ENCODE assay signal across 28 cellular contexts in the genomic region with DNA sequence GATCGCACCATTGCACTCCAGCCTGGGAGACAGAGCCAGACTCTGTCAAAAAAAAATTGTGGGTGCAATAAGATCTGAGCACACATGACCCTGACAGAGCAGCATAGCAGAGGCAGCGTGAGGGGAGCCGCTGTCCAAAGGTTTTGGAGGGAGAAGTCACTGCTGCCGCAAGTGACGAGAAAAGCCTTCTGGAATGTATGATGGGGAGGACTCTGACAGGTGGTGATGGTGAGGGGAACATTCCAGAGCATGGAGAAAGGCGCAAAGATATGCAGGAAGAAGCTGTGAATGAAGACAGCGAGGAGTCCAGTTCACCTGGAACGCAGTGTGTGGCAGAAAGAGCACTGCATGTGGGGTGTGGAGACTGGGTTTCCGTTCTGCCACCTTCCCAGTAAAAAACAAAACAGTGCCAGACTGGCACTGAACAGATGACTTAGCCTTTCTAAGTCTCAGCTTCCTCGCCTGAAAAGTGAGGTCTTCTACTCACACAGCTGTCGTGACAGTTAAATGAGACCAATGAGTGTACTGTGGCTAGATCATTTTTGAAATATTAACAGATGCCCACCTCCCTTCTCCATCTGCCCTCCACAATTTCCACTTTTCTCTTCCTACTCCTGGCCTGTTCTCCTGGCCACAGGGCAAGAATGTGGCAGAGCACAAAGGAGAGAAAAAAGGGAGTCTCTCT. TPM values are rescaled to one million over a fixed set of nuclear protein-coding genes. Genes with fewer than 3 reads are reported as not detected.
DNase-seq lines count a peak whose midpoint lies in the region; ATAC-seq, FAIRE-seq and TF ChIP-seq lines count a peak whose summit lies in the region.
"Had no signal": no experiment of that assay in that cellular context is flagged by ENCODE, and none has a peak within 500 bp of the region (broad histone marks: within the 10 kb centered on the region; RNA-seq: fewer than 3 reads in every experiment).

No MANE protein-coding gene starts in this region.

- DNase-seq in A549 (ENCODE audit: low read depth in 1 of 2, low spot score in 1 of 2) (no peak), LHCN-M2 (ENCODE audit: low read depth) (peak; percentile 74), RWPE2 (ENCODE audit: low spot score) (no peak), glutamatergic neuron (no peak), iPS-NIHi7 (ENCODE audit: extremely low spot score) (no peak), caudate nucleus (lab: John Stamatoyannopoulos, UW) (no peak), tibial nerve (ENCODE audit: low spot score in 2 of 2) (no peak)
- DNase-seq: activated CD4-positive, alpha-beta T cell treated with anti-CD3 and anti-CD28 coated beads, Interleukin-2, amount 10 ng/mL, durations not matched to agents 24 days and 14 days; activated naive CD8-positive, alpha-beta T cell treated with anti-CD3 and anti-CD28 coated beads, Interleukin-2, amount 10 ng/mL, durations not matched to agents 7 days and 5 days; brain microvascular endothelial cell; colonic mucosa; COR-L47; endodermal cell; head of caudate nucleus; left ventricle myocardium inferior; NCI-H1105 treated with DMSO at 0.1 percent for 48 hours; NCI-H748 treated with DMSO at 0.1 percent for 48 hours; retina; SHP77 treated with DMSO at 0.1 percent for 48 hours; stimulated activated CD4-positive, alpha-beta T cell treated with anti-CD3 and anti-CD28 coated beads, Interleukin-12 subunit alpha, Interleukin-12 subunit beta, amount 100 ng/mL, for 4 hours; uterus had no signal

- POLR2A ChIA-PET in A549 (lab: Yijun Ruan, JAX) = no interaction called here

- H3K27me3 Mint-ChIP-seq in glutamatergic neuron (ENCODE audit: unreplicated experiment) = no peaks in the 10 kb centered on the region
- H3K27me3 Mint-ChIP-seq: activated CD4-positive, alpha-beta T cell treated with anti-CD3 and anti-CD28 coated beads, Interleukin-2, amount 10 ng/mL, durations not matched to agents 24 days and 14 days had no signal

- H3K36me3 Mint-ChIP-seq in glutamatergic neuron (ENCODE audit: unreplicated experiment) = no peaks in the 10 kb centered on the region
- H3K36me3 Mint-ChIP-seq: activated naive CD8-positive, alpha-beta T cell treated with anti-CD3 and anti-CD28 coated beads, Interleukin-2, amount 10 ng/mL, durations not matched to agents 7 days and 5 days had no signal

- H3K9me3 Mint-ChIP-seq in glutamatergic neuron (ENCODE audit: unreplicated experiment) = peaks cover 1% of the 10 kb centered on the region
- H3K9me3 Mint-ChIP-seq: activated naive CD8-positive, alpha-beta T cell treated with anti-CD3 and anti-CD28 coated beads, Interleukin-2, amount 10 ng/mL, durations not matched to agents 7 days and 5 days; activated T-helper 2 cell treated with anti-CD3 and anti-CD28 coated beads, Interferon-gamma antibody, Interleukin-2, Interleukin-4, amounts not matched to agents 10 μg/mL and 5 μg/mL and 100 μg/mL, durations not matched to agents 14 hours and 24 hours and 36 hours; endodermal cell had no signal

- H3K36me3 ChIP-seq in RWPE2 (ENCODE audit: low read depth) = no peaks in the 10 kb centered on the region
- H3K36me3 ChIP-seq in tibial nerve = no peaks in the 10 kb centered on the region
- H3K36me3 ChIP-seq: brain microvascular endothelial cell, colonic mucosa, left ventricle myocardium inferior, uterus had no signal

- H3K4me3 ChIP-seq in A549 = no peak overlapping the region
- H3K4me3 ChIP-seq in RWPE2 (ENCODE audit: severe bottlenecking) = no peak overlapping the region
- no peak overlapping the region for H3K4me3 ChIP-seq in tibial nerve
- H3K4me3 ChIP-seq: colonic mucosa, left ventricle myocardium inferior, uterus had no signal

- H3K9me3 ChIP-seq in A549 (peaks cover 5% of the 10 kb centered on the region; the same call in 1 of the 3 replicates), RWPE2 (ENCODE audit: severe bottlenecking) (no peaks in the 10 kb centered on the region), tibial nerve (no peaks in the 10 kb centered on the region)
- H3K9me3 ChIP-seq: colonic mucosa, left ventricle myocardium inferior, uterus had no signal

- peak overlapping the region; percentile 36 to 90; a peak in 4 of 6 replicates for H3K27ac ChIP-seq in A549
- peak overlapping the region; percentile 90 for H3K27ac ChIP-seq in RWPE2 (ENCODE audit: poor library complexity, severe bottlenecking)
- no peak overlapping the region for H3K27ac ChIP-seq in caudate nucleus (ENCODE audit: low read depth, low read length)
- no peak overlapping the region for H3K27ac ChIP-seq in tibial nerve
- H3K27ac ChIP-seq: brain microvascular endothelial cell, colonic mucosa, KMS-11, left ventricle myocardium inferior, uterus had no signal

- TF ChIP-seq EP300 in A549 (IDR thresholded peaks at IDR 0.05) (no peak), tibial nerve (IDR thresholded peaks at IDR 0.05) (no peak)

- peak overlapping the region; percentile 5 for H3K27ac Mint-ChIP-seq in glutamatergic neuron (ENCODE audit: unreplicated experiment)
- H3K27ac Mint-ChIP-seq: activated CD4-positive, alpha-beta T cell treated with anti-CD3 and anti-CD28 coated beads, Interleukin-2, amount 10 ng/mL, durations not matched to agents 24 days and 14 days; activated naive CD8-positive, alpha-beta T cell treated with anti-CD3 and anti-CD28 coated beads, Interleukin-2, amount 10 ng/mL, durations not matched to agents 7 days and 5 days; activated T-helper 2 cell treated with anti-CD3 and anti-CD28 coated beads, Interferon-gamma antibody, Interleukin-2, Interleukin-4, amounts not matched to agents 10 μg/mL and 5 μg/mL and 100 μg/mL, durations not matched to agents 14 hours and 24 hours and 36 hours; endodermal cell had no signal

- CTCF ChIA-PET in A549 (lab: Yijun Ruan, JAX) = interaction anchor here (0.7 to 3.1 kb wide), 5 partner anchors 9 to 85 kb away, joined by 3 to 12 read pairs (median 4); no protein-coding TSS in a partner anchor

- TF ChIP-seq CTCF in A549 (IDR thresholded peaks at IDR 0.05) = no peak
- no peak for TF ChIP-seq CTCF in RWPE2 (IDR thresholded peaks at IDR 0.05; ENCODE audit: poor library complexity, severe bottlenecking)
- no peak for TF ChIP-seq CTCF in glutamatergic neuron (IDR thresholded peaks at IDR 0.05; ENCODE audit: partially characterized antibody, unreplicated experiment)
- TF ChIP-seq CTCF in tibial nerve (IDR thresholded peaks at IDR 0.05) = no peak

- no peak for FAIRE-seq in A549 (lab: Jason Lieb, UNC)
- FAIRE-seq: G401.6, GM19239 had no signal

- ATAC-seq in A549 (no peak), RWPE2 (ENCODE audit: low read depth) (no peak), HG03521 (IDR thresholded peaks at IDR 0.05; ENCODE audit: unreplicated experiment) (no peak)

- WGBS in A549 (ENCODE audit: missing lambda C conversion rate) = 95% methylated on average over 11 of the region's 11 CpGs
- WGBS in tibial nerve, 2 donors = 89 to 95% methylated on average over 11 of the region's 11 CpGs

- no peak overlapping the region for H3K4me3 Mint-ChIP-seq in glutamatergic neuron (ENCODE audit: unreplicated experiment)
- H3K4me3 Mint-ChIP-seq: activated CD4-positive, alpha-beta T cell treated with anti-CD3 and anti-CD28 coated beads, Interleukin-2, amount 10 ng/mL, durations not matched to agents 24 days and 14 days; activated naive CD8-positive, alpha-beta T cell treated with anti-CD3 and anti-CD28 coated beads, Interleukin-2, amount 10 ng/mL, durations not matched to agents 7 days and 5 days; endodermal cell had no signal

- TF ChIP-seq POLR2A in A549 (IDR thresholded peaks at IDR 0.05; ENCODE audit: low read length) (no peak), tibial nerve (IDR thresholded peaks at IDR 0.05) (no peak)

- peaks cover 11% of the 10 kb centered on the region for H3K4me1 Mint-ChIP-seq in glutamatergic neuron (ENCODE audit: low read depth, unreplicated experiment)
- H3K4me1 Mint-ChIP-seq: activated CD4-positive, alpha-beta T cell treated with anti-CD3 and anti-CD28 coated beads, Interleukin-2, amount 10 ng/mL, durations not matched to agents 24 days and 14 days; activated naive CD8-positive, alpha-beta T cell treated with anti-CD3 and anti-CD28 coated beads, Interleukin-2, amount 10 ng/mL, durations not matched to agents 7 days and 5 days; endodermal cell had no signal

- no peak for TF ChIP-seq RAD21 in A549 (conservative IDR thresholded peaks at IDR 0.05 in 1 of 2, IDR thresholded peaks at IDR 0.05 in 1 of 2)

- H3K27me3 ChIP-seq in RWPE2 (ENCODE audit: insufficient read depth, poor library complexity, severe bottlenecking) (no peaks in the 10 kb centered on the region), tibial nerve (no peaks in the 10 kb centered on the region)
- H3K27me3 ChIP-seq: brain microvascular endothelial cell, colonic mucosa, uterus had no signal

- H3K4me2 ChIP-seq in A549 = no peak overlapping the region; the same call in 2 of the 3 replicates
- H3K4me2 ChIP-seq: KMS-11 had no signal

- H3K4me1 ChIP-seq in A549 = peaks cover 52% of the 10 kb centered on the region
- peaks cover 31% of the 10 kb centered on the region for H3K4me1 ChIP-seq in RWPE2 (ENCODE audit: insufficient read depth, poor library complexity, severe bottlenecking)
- no peaks in the 10 kb centered on the region for H3K4me1 ChIP-seq in tibial nerve
- H3K4me1 ChIP-seq: colonic mucosa, left ventricle myocardium inferior, uterus had no signal

TF ChIP-seq in A549, 52 proteins besides CTCF, POLR2A, EP300 and RAD21 (continues in another document):
- TF ChIP-seq MYC (IDR thresholded peaks at IDR 0.05; ENCODE audit: borderline replicate concordance, low read length) = no peak
- TF ChIP-seq RFX5 (IDR thresholded peaks at IDR 0.05) = no peak
- TF ChIP-seq GATA3 (IDR thresholded peaks at IDR 0.05; ENCODE audit: borderline replicate concordance) = no peak
- no peak for TF ChIP-seq NR3C1 (IDR thresholded peaks at IDR 0.05)
- no peak for TF ChIP-seq RNF2 (IDR thresholded peaks at IDR 0.05; ENCODE audit: borderline replicate concordance, low read depth)
- no peak for TF ChIP-seq KDM1A (IDR thresholded peaks at IDR 0.05; ENCODE audit: low read depth)
- no peak for TF ChIP-seq RARB (CRISPR knock-in tag; IDR thresholded peaks at IDR 0.05)
- TF ChIP-seq CHD4 (IDR thresholded peaks at IDR 0.05; ENCODE audit: borderline replicate concordance) = no peak
- TF ChIP-seq ZNF302 (CRISPR knock-in tag; IDR thresholded peaks at IDR 0.05) = no peak
- TF ChIP-seq POLR2AphosphoS2 (conservative IDR thresholded peaks at IDR 0.05; ENCODE audit: low read length) = no peak
- TF ChIP-seq NPAS2 (CRISPR knock-in tag; IDR thresholded peaks at IDR 0.05; ENCODE audit: borderline replicate concordance) = no peak
- TF ChIP-seq CHD2 (IDR thresholded peaks at IDR 0.05; ENCODE audit: low read length, partially characterized antibody) = no peak
- no peak for TF ChIP-seq TFCP2L1 (CRISPR knock-in tag; IDR thresholded peaks at IDR 0.05)

RNA-seq across cellular contexts. Expression of a gene that starts 53.4 kb away (rescaled TPM):
- polyA plus RNA-seq in A549 (2011; rRNA removed) (25.7 and 27.9 TPM in 2 replicates), A549 (2017; fragmentation: RNase III; extraction: RNeasy Plus Mini Kit Qiagen cat#74134 plus additional on column Dnase treatment) (7.7 to 13.4 TPM (median 10.9 TPM) in 3 replicates)
- polyA plus RNA-seq in A549 (2012; cell fraction: cytosol; rRNA removed) = 23.9 and 24.1 TPM in 2 replicates
- polyA plus RNA-seq in A549 (2012; cell fraction: nucleus; rRNA removed) = 35.0 and 41.7 TPM in 2 replicates
- polyA minus RNA-seq in A549 (2011; rRNA and poly(A)+ RNA removed) = 11.5 and 12.7 TPM in 2 replicates
- total RNA-seq in LHCN-M2 (2014; rRNA removed) (0.51 and 0.63 TPM in 2 replicates), glutamatergic neuron (ENCODE audit: unreplicated experiment) (1.1 TPM), tibial nerve (1 to 10 TPM in 3 of 4 donors, not detected in 1; 4.3 to 6.9 (median 6.8) TPM)
- 0.09 TPM for polyA plus RNA-seq in LHCN-M2 (2012)
- total RNA-seq: activated CD4-positive, alpha-beta T cell treated with anti-CD3 and anti-CD28 coated beads, Interleukin-2, amount 10 ng/mL, durations not matched to agents 24 days and 14 days; activated naive CD8-positive, alpha-beta T cell treated with anti-CD3 and anti-CD28 coated beads, Interleukin-2, amount 10 ng/mL, durations not matched to agents 7 days and 5 days; activated T-helper 2 cell treated with anti-CD3 and anti-CD28 coated beads, Interferon-gamma antibody, Interleukin-2, Interleukin-4, amounts not matched to agents 10 μg/mL and 5 μg/mL and 100 μg/mL, durations not matched to agents 14 hours and 24 hours and 36 hours; endodermal cell; OCI-LY7; T-helper 1 cell treated with Interleukin-12 subunit alpha and Interleukin-12 subunit beta and Interleukin-4 antibody, amounts not matched to agents 30 ng/mL and 1 ng/mL, for 36 hours had no signal

Comparison
In these comparisons a context has a peak if more than half of its experiments do, and no peak if none do; other contexts are left out.
1. H3K27ac ChIP-seq: peak in A549 (2 of 2) and RWPE2 (single experiment); none in caudate nucleus (single experiment) and tibial nerve (0 of 4).